Comparison of ENCODE assay signal across 17 cellular contexts in the genomic region with DNA sequence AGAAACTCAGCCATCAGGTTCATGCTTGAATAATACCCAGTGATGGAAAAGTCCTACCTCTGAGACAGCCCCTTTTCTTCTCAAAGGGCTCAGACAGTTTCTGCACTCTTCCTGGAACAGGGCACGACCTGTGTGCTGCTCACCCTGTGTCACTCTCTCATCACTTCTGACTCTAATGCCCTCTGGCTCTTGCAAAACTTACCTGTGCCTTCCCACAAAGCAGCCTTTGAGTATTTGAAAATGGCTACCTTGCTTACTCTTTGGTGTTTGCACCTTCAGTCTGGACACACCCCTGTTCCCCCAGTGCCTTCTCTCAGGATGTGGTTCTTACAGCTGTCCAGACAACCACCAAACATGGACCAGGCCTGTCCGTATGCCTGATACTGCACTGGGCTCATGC.
DNase-seq lines count a peak whose midpoint lies in the region; ATAC-seq, FAIRE-seq and TF ChIP-seq lines count a peak whose summit lies in the region.
"Had no signal": no experiment of that assay in that cellular context is flagged by ENCODE, and none has a peak within 500 bp of the region (broad histone marks: within the 10 kb centered on the region; RNA-seq: fewer than 3 reads in every experiment).

No MANE protein-coding gene starts in this region.

- ATAC-seq in upper lobe of left lung (ENCODE audit: low FRiP score in 2 of 2) (no peak), GM19397 (IDR thresholded peaks at IDR 0.05; ENCODE audit: unreplicated experiment) (no peak)
- no peak for ATAC-seq in activated CD8-positive, alpha-beta memory T cell treated with anti-CD3 and anti-CD28 coated beads, Interleukin-2, amount 10 ng/mL, durations not matched to agents 7 days and 5 days
- ATAC-seq: A549, GM12878 had no signal

- H3K4me3 Mint-ChIP-seq in neural progenitor cell: no peak overlapping the region
- H3K4me3 Mint-ChIP-seq in activated CD8-positive, alpha-beta memory T cell treated with anti-CD3 and anti-CD28 coated beads, Interleukin-2, amount 10 ng/mL, durations not matched to agents 7 days and 5 days: no peak overlapping the region
- H3K4me3 Mint-ChIP-seq: CD4-positive, alpha-beta memory T cell; HFFc6 had no signal

- H3K4me1 Mint-ChIP-seq in neural progenitor cell: peaks cover 58% of the 10 kb centered on the region
- no peaks in the 10 kb centered on the region for H3K4me1 Mint-ChIP-seq in activated CD8-positive, alpha-beta memory T cell treated with anti-CD3 and anti-CD28 coated beads, Interleukin-2, amount 10 ng/mL, durations not matched to agents 7 days and 5 days
- H3K4me1 Mint-ChIP-seq: CD4-positive, alpha-beta memory T cell had no signal

- CTCF ChIA-PET in activated CD8-positive, alpha-beta memory T cell treated with anti-CD3 and anti-CD28 coated beads, Interleukin-2, amount 10 ng/mL, durations not matched to agents 7 days and 5 days (lab: Charles Lee): no interaction called here

- no peaks in the 10 kb centered on the region for H4K20me1 ChIP-seq in neural progenitor cell (ENCODE audit: low read depth)

- WGBS in upper lobe of left lung, 2 donors: 86 to 87% methylated on average over 2 of the region's 2 CpGs

- no peak for FAIRE-seq in GM12891 (lab: Jason Lieb, UNC)
- FAIRE-seq: A549, GM12878 had no signal

- H3K27me3 ChIP-seq in neural progenitor cell (no peaks in the 10 kb centered on the region), upper lobe of left lung (no peaks in the 10 kb centered on the region)
- H3K27me3 ChIP-seq: BE2C had no signal

- H3K27ac Mint-ChIP-seq in neural progenitor cell: peak overlapping the region; percentile 8
- H3K27ac Mint-ChIP-seq in activated CD8-positive, alpha-beta memory T cell treated with anti-CD3 and anti-CD28 coated beads, Interleukin-2, amount 10 ng/mL, durations not matched to agents 7 days and 5 days: no peak overlapping the region
- H3K27ac Mint-ChIP-seq: CD4-positive, alpha-beta memory T cell; HFFc6 had no signal

- no peaks in the 10 kb centered on the region for H3K27me3 Mint-ChIP-seq in neural progenitor cell (ENCODE audit: insufficient read depth, low read depth)
- H3K27me3 Mint-ChIP-seq in activated CD8-positive, alpha-beta memory T cell treated with anti-CD3 and anti-CD28 coated beads, Interleukin-2, amount 10 ng/mL, durations not matched to agents 7 days and 5 days: peaks cover 3% of the 10 kb centered on the region

- peaks cover 10% of the 10 kb centered on the region for H3K36me3 Mint-ChIP-seq in neural progenitor cell
- H3K36me3 Mint-ChIP-seq in activated CD8-positive, alpha-beta memory T cell treated with anti-CD3 and anti-CD28 coated beads, Interleukin-2, amount 10 ng/mL, durations not matched to agents 7 days and 5 days: no peaks in the 10 kb centered on the region
- H3K36me3 Mint-ChIP-seq: CD4-positive, alpha-beta memory T cell had no signal

- H3F3A ChIP-seq in neural progenitor cell (ENCODE audit: low read depth): peaks cover 43% of the 10 kb centered on the region

- no peak for TF ChIP-seq CTCF in epithelial cell of esophagus (IDR thresholded peaks at IDR 0.05; ENCODE audit: insufficient read depth, low read depth, low read length, missing control alignments)
- no peak for TF ChIP-seq CTCF in neural progenitor cell (IDR thresholded peaks at IDR 0.05)
- TF ChIP-seq CTCF in upper lobe of left lung (IDR thresholded peaks at IDR 0.05): no peak

- H3K4me1 ChIP-seq in neural progenitor cell (peaks cover 56% of the 10 kb centered on the region), upper lobe of left lung (no peaks in the 10 kb centered on the region)
- H3K4me1 ChIP-seq: A549, BE2C had no signal

- no peaks in the 10 kb centered on the region for H3K79me2 ChIP-seq in neural progenitor cell (ENCODE audit: low read depth)

- TF ChIP-seq POLR2A in upper lobe of left lung (IDR thresholded peaks at IDR 0.05) (no peak), GM12891 (IDR thresholded peaks at IDR 0.05; ENCODE audit: low read depth, low read length) (no peak)

- TF ChIP-seq EP300 in upper lobe of left lung (IDR thresholded peaks at IDR 0.05): no peak

- H2AFZ ChIP-seq in neural progenitor cell (replicated peaks): no peak overlapping the region

- no peak overlapping the region for H3K9ac ChIP-seq in neural progenitor cell

- H3K9me3 ChIP-seq in neural progenitor cell (ENCODE audit: low read depth) (no peaks in the 10 kb centered on the region), upper lobe of left lung (no peaks in the 10 kb centered on the region)
- H3K9me3 ChIP-seq: A549, BE2C had no signal

- H3K27ac ChIP-seq in neural progenitor cell (no peak overlapping the region), upper lobe of left lung (no peak overlapping the region)
- H3K27ac ChIP-seq: A549, C4-2B, HL-60 had no signal

- H3K4me3 ChIP-seq in epithelial cell of esophagus (ENCODE audit: low read length) (no peak overlapping the region), neural progenitor cell (no peak overlapping the region), upper lobe of left lung (no peak overlapping the region)
- H3K4me3 ChIP-seq: A549, GM12878 had no signal

- DNase-seq in amniotic epithelial cell (ENCODE audit: low read depth): peak; percentile 23
- peak; percentile 65 for DNase-seq in epithelial cell of esophagus (ENCODE audit: low read depth)
- DNase-seq in islet precursor cell: peak; percentile 62
- DNase-seq in neural progenitor cell (ENCODE audit: low spot score): no peak
- no peak for DNase-seq in upper lobe of left lung
- no peak for DNase-seq in GM12891 (ENCODE audit: insufficient read length, low spot score)
- no peak for DNase-seq in activated CD8-positive, alpha-beta memory T cell treated with anti-CD3 and anti-CD28 coated beads, Interleukin-2, amount 10 ng/mL, durations not matched to agents 7 days and 5 days
- DNase-seq: BE2C; CD4-positive, alpha-beta memory T cell; DMS79; HCEC 1CT; HFFc6 had no signal

- H3K36me3 ChIP-seq in neural progenitor cell: no peaks in the 10 kb centered on the region
- no peaks in the 10 kb centered on the region for H3K36me3 ChIP-seq in upper lobe of left lung
- H3K36me3 ChIP-seq: BE2C had no signal

- H3K9me3 Mint-ChIP-seq in neural progenitor cell: no peaks in the 10 kb centered on the region
- H3K9me3 Mint-ChIP-seq in activated CD8-positive, alpha-beta memory T cell treated with anti-CD3 and anti-CD28 coated beads, Interleukin-2, amount 10 ng/mL, durations not matched to agents 7 days and 5 days (ENCODE audit: low read depth): no peaks in the 10 kb centered on the region
- H3K9me3 Mint-ChIP-seq: HFFc6 had no signal

- peak overlapping the region; percentile 45 for H3K4me2 ChIP-seq in neural progenitor cell
- H3K4me2 ChIP-seq: A549 had no signal

TF ChIP-seq in GM12891, 5 proteins besides CTCF, POLR2A, EP300 and RAD21:
- no peak for TF ChIP-seq POLR2AphosphoS5 (IDR thresholded peaks at IDR 0.05; ENCODE audit: low read depth, low read length)
- TF ChIP-seq POU2F2 (IDR thresholded peaks at IDR 0.05; ENCODE audit: low read depth, low read length): no peak
- TF ChIP-seq PAX5 (IDR thresholded peaks at IDR 0.05; ENCODE audit: insufficient read depth, low read length, severe bottlenecking): no peak
- TF ChIP-seq TAF1 (IDR thresholded peaks at IDR 0.05; ENCODE audit: low read depth, low read length): no peak
- no peak for TF ChIP-seq SPI1 (IDR thresholded peaks at IDR 0.05; ENCODE audit: low read depth, low read length)

Comparison
In these comparisons a context has a peak if more than half of its experiments do, and no peak if none do; other contexts are left out.
1. DNase-seq: peak in amniotic epithelial cell (single experiment), epithelial cell of esophagus (single experiment) and islet precursor cell (single experiment); none in neural progenitor cell (single experiment), upper lobe of left lung (0 of 2), GM12891 (single experiment) and activated CD8-positive, alpha-beta memory T cell treated with anti-CD3 and anti-CD28 coated beads, Interleukin-2, amount 10 ng/mL, durations not matched to agents 7 days and 5 days (single experiment).